Comparison of ENCODE assay signal across 1 cellular context in the genomic region with DNA sequence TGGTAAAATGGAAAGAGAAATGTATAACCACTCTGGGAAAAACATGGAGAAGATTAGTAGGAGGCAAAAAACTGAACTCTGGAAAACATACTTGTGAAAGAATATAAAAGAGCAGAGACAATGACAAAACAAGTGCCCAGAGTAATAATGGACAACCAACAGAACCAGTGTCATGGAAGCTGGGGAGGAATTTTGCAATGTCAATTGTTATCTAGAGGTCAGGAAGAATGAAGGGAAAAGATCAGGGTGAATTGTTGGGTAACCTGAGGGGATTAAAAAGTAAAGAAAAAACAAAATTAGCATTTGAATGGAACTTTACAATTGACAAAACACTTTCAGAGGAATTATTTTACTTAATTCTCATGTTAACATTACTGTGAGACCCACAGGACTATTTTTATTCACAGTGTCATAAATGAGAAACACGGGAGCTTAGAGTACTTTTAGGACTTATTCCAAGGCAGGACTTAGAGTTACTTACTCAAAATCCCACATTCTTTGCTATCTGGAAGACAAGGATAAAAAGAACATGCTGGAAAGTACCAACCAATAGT.
TF ChIP-seq lines count a peak whose summit lies in the region.

No MANE protein-coding gene starts in this region.

TF ChIP-seq in H1, 55 proteins besides CTCF, POLR2A, EP300 and RAD21:
- TF ChIP-seq, protein P1, sequence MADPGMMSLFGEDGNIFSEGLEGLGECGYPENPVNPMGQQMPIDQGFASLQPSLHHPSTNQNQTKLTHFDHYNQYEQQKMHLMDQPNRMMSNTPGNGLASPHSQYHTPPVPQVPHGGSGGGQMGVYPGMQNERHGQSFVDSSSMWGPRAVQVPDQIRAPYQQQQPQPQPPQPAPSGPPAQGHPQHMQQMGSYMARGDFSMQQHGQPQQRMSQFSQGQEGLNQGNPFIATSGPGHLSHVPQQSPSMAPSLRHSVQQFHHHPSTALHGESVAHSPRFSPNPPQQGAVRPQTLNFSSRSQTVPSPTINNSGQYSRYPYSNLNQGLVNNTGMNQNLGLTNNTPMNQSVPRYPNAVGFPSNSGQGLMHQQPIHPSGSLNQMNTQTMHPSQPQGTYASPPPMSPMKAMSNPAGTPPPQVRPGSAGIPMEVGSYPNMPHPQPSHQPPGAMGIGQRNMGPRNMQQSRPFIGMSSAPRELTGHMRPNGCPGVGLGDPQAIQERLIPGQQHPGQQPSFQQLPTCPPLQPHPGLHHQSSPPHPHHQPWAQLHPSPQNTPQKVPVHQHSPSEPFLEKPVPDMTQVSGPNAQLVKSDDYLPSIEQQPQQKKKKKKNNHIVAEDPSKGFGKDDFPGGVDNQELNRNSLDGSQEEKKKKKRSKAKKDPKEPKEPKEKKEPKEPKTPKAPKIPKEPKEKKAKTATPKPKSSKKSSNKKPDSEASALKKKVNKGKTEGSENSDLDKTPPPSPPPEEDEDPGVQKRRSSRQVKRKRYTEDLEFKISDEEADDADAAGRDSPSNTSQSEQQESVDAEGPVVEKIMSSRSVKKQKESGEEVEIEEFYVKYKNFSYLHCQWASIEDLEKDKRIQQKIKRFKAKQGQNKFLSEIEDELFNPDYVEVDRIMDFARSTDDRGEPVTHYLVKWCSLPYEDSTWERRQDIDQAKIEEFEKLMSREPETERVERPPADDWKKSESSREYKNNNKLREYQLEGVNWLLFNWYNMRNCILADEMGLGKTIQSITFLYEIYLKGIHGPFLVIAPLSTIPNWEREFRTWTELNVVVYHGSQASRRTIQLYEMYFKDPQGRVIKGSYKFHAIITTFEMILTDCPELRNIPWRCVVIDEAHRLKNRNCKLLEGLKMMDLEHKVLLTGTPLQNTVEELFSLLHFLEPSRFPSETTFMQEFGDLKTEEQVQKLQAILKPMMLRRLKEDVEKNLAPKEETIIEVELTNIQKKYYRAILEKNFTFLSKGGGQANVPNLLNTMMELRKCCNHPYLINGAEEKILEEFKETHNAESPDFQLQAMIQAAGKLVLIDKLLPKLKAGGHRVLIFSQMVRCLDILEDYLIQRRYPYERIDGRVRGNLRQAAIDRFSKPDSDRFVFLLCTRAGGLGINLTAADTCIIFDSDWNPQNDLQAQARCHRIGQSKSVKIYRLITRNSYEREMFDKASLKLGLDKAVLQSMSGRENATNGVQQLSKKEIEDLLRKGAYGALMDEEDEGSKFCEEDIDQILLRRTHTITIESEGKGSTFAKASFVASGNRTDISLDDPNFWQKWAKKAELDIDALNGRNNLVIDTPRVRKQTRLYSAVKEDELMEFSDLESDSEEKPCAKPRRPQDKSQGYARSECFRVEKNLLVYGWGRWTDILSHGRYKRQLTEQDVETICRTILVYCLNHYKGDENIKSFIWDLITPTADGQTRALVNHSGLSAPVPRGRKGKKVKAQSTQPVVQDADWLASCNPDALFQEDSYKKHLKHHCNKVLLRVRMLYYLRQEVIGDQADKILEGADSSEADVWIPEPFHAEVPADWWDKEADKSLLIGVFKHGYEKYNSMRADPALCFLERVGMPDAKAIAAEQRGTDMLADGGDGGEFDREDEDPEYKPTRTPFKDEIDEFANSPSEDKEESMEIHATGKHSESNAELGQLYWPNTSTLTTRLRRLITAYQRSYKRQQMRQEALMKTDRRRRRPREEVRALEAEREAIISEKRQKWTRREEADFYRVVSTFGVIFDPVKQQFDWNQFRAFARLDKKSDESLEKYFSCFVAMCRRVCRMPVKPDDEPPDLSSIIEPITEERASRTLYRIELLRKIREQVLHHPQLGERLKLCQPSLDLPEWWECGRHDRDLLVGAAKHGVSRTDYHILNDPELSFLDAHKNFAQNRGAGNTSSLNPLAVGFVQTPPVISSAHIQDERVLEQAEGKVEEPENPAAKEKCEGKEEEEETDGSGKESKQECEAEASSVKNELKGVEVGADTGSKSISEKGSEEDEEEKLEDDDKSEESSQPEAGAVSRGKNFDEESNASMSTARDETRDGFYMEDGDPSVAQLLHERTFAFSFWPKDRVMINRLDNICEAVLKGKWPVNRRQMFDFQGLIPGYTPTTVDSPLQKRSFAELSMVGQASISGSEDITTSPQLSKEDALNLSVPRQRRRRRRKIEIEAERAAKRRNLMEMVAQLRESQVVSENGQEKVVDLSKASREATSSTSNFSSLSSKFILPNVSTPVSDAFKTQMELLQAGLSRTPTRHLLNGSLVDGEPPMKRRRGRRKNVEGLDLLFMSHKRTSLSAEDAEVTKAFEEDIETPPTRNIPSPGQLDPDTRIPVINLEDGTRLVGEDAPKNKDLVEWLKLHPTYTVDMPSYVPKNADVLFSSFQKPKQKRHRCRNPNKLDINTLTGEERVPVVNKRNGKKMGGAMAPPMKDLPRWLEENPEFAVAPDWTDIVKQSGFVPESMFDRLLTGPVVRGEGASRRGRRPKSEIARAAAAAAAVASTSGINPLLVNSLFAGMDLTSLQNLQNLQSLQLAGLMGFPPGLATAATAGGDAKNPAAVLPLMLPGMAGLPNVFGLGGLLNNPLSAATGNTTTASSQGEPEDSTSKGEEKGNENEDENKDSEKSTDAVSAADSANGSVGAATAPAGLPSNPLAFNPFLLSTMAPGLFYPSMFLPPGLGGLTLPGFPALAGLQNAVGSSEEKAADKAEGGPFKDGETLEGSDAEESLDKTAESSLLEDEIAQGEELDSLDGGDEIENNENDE (IDR thresholded peaks at IDR 0.05; ENCODE audit: insufficient replicate concordance, low read length): peak; percentile 55
- TF ChIP-seq CEBPB (IDR thresholded peaks at IDR 0.05; ENCODE audit: low read depth, low read length) (peak; percentile 86), HDAC2 (IDR thresholded peaks at IDR 0.05; ENCODE audit: borderline replicate concordance in 1 of 2, low read depth in 2 of 2, low read length in 2 of 2) (peak in 1 of 2 experiments; percentile 64; a peak in 1 of 4 replicates), NANOG (IDR thresholded peaks at IDR 0.05; ENCODE audit: insufficient read depth, low read depth, low read length, poor library complexity, severe bottlenecking) (no peak), TEAD4 (IDR thresholded peaks at IDR 0.05; ENCODE audit: low read depth, low read length) (peak; percentile 41; the same call in 1 of the 2 replicates), KDM1A (IDR thresholded peaks at IDR 0.05; ENCODE audit: borderline replicate concordance, low read length) (no peak)
